In the genomic region with DNA sequence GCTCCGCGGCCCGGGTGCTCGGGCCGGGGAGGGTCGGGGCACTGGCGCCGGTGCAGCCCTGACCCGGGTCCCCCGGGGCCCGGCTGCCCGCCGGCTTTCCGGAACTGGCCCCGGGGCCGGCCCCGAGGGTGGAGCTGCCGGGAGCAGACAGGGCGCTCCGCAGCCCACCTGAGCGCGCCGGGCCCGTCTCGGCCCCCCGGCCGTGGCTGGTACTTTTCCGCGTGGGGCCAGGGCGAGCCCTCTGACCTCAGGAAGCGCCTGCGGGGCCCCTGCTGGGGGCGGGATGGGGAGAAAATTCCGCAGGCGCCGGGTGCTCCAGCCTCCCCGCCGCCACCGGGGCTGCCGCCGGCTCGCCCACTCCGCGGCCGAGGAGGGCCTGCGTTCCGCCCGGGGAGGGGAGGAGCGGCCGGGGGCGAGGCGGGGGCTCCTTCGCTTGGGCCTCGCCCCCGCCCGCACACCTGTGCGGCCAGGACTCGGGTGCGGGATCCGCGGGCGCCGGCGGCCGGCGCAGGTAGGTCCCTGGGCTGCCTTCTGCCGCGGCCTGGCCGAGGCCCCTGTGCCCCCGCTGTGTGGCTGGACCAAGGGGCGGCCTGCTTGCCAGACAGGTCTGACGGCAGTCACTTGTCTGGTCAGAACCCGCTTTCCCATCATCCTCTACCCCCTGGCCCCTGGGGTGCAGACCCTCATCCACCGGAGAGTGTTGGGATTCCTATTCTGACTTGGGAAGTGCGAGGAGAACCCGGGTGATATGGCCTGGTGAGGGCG, we compare ENCODE assay signal across 8 cellular contexts. TPM values are rescaled to one million over a fixed set of nuclear protein-coding genes. Genes with fewer than 3 reads are reported as not detected.
A peak's percentile ranks its signal among the peaks of the same experiment; 100 is the strongest.
DNase-seq lines count a peak whose midpoint lies in the region; FAIRE-seq and TF ChIP-seq lines count a peak whose summit lies in the region.

No MANE protein-coding gene starts in this region.

- H3K36me3 ChIP-seq in OCI-LY7 (ENCODE audit: insufficient read depth, low read length) (no peaks in the 10 kb centered on the region), mesodermal cell (ENCODE audit: control insufficient read depth, insufficient read depth, low read length) (peaks cover 21% of the 10 kb centered on the region)

- H3K4me3 ChIP-seq in OCI-LY7 (ENCODE audit: low read depth, low read length, poor library complexity, severe bottlenecking), result peak overlapping the region; percentile 78
- peak overlapping the region; percentile 80 for H3K4me3 ChIP-seq in coronary artery
- H3K4me3 ChIP-seq in mesodermal cell (ENCODE audit: extremely low read depth, insufficient read depth, low read length, poor library complexity, severe bottlenecking), result peak overlapping the region; percentile 68

- H3K4me2 ChIP-seq in OCI-LY7 (ENCODE audit: low read length), result peak overlapping the region; percentile 90

- H3K9me3 ChIP-seq in OCI-LY7 (ENCODE audit: low read length) (no peaks in the 10 kb centered on the region), mesodermal cell (ENCODE audit: control insufficient read depth, low read length) (no peaks in the 10 kb centered on the region)

- BruUV-seq in OCI-LY7 (replicated peaks; lab: Mats Ljungman, UMichigan), result no TSS peak

- no peaks in the 10 kb centered on the region; the same call in 1 of the 2 replicates for H4K20me1 ChIP-seq in OCI-LY7 (ENCODE audit: insufficient read depth, low read length)

- TF ChIP-seq CTCF in OCI-LY7 (conservative IDR thresholded peaks at IDR 0.05; ENCODE audit: low read length) (no peak), coronary artery (IDR thresholded peaks at IDR 0.05) (no peak)

- no peak overlapping the region for H3K27ac ChIP-seq in OCI-LY7 (ENCODE audit: low read depth, low read length, poor library complexity, severe bottlenecking)
- H3K27ac ChIP-seq in coronary artery, result peak overlapping the region; percentile 91 to 92
- H3K27ac ChIP-seq in mesodermal cell (ENCODE audit: low read depth, low read length, severe bottlenecking), result peak overlapping the region; percentile 86

- WGBS in mesodermal cell (ENCODE audit: insufficient coverage in 2 of 2), 2 experiments, result 0 to 1% methylated on average over 44 to 49 of the region's 77 CpGs

- no peak for FAIRE-seq in urothelium cell line (lab: Jason Lieb, UNC)

- H3K9me2 ChIP-seq in OCI-LY7 (ENCODE audit: insufficient read depth, low read length), result no peaks in the 10 kb centered on the region

- no peaks in the 10 kb centered on the region for H3K79me2 ChIP-seq in OCI-LY7 (ENCODE audit: insufficient read depth, low read depth, low read length)

- intact Hi-C loops in OCI-LY7 (cut with micrococcal nuclease; ENCODE audit: unreplicated experiment), result loop anchor here (1.0 to 5.0 kb wide), 3 partner anchors 54 to 85 kb away; a partner anchor contains a TSS

- CTCF ChIA-PET in OCI-LY7 (lab: Charles Lee; ENCODE audit: unreplicated experiment), result interaction anchor here (0.5 kb wide), 1 partner anchor 40 kb away, joined by 5 read pairs; no protein-coding TSS in a partner anchor

- peak overlapping the region; percentile 68; the same call in 1 of the 2 replicates for H2AFZ ChIP-seq in OCI-LY7 (ENCODE audit: low read length)

- DNase-seq in activated naive CD4-positive, alpha-beta T cell treated with Interleukin-2 at 50 U/mL for 16 hours, result peak; percentile 39
- DNase-seq in activated naive CD4-positive, alpha-beta T cell treated with anti-CD3 and anti-CD28 coated beads, Interleukin-2, amount 50 U/mL, for 16 hours, result no peak
- DNase-seq in OCI-LY7 (ENCODE audit: low spot score) (no peak), coronary artery (ENCODE audit: low spot score) (no peak), urothelium cell line (ENCODE audit: low spot score) (peak; percentile 30), NAMALWA (ENCODE audit: low spot score) (no peak), DMS153 (lab: John Stamatoyannopoulos, UW) (no peak)

- H3K4me1 ChIP-seq in OCI-LY7 (ENCODE audit: insufficient read depth, low read length, poor library complexity, severe bottlenecking) (peaks cover 36% of the 10 kb centered on the region), mesodermal cell (ENCODE audit: control insufficient read depth, insufficient read depth, low read length, poor library complexity, severe bottlenecking) (peaks cover 47% of the 10 kb centered on the region)

- POLR2A ChIA-PET in OCI-LY7 (lab: Charles Lee), result no interaction called here

RNA-seq across cellular contexts. Expression of a gene that starts 3.5 kb away (rescaled TPM):
- 2.1 and 4.9 TPM in 2 replicates for total RNA-seq in OCI-LY7 (2014; rRNA removed; shearing (Covaris generic))
- total RNA-seq in OCI-LY7 (2022), result 7.4 and 10.3 TPM in 2 replicates
- 200 TPM for polyA plus RNA-seq in mesodermal cell (2013, experiment 1 of 2)
- 168 TPM for polyA plus RNA-seq in mesodermal cell (2013, experiment 2 of 2)

RNA-seq across cellular contexts. Expression of a gene that starts 12.4 kb away (rescaled TPM):
- 3.3 and 4.7 TPM in 2 replicates for total RNA-seq in OCI-LY7 (2014; rRNA removed; shearing (Covaris generic))
- total RNA-seq in OCI-LY7 (2022), result 3.0 and 3.2 TPM in 2 replicates
- 30.9 TPM for polyA plus RNA-seq in mesodermal cell (2013, experiment 1 of 2)
- polyA plus RNA-seq in mesodermal cell (2013, experiment 2 of 2), result 24.3 TPM

RNA-seq across cellular contexts. Expression of a gene that starts 31.2 kb away (rescaled TPM):
- total RNA-seq in OCI-LY7 (2014; rRNA removed; shearing (Covaris generic)), result 6.6 and 12.2 TPM in 2 replicates
- 11.6 and 17.4 TPM in 2 replicates for total RNA-seq in OCI-LY7 (2022)
- polyA plus RNA-seq in mesodermal cell (2013, experiment 1 of 2), result 18.8 TPM
- 27.2 TPM for polyA plus RNA-seq in mesodermal cell (2013, experiment 2 of 2)

Comparison
In these comparisons a context has a peak if more than half of its experiments do, and no peak if none do; other contexts are left out.
1. DNase-seq: peak in activated naive CD4-positive, alpha-beta T cell treated with Interleukin-2 at 50 U/mL for 16 hours (single experiment) and urothelium cell line (single experiment); none in activated naive CD4-positive, alpha-beta T cell treated with anti-CD3 and anti-CD28 coated beads, Interleukin-2, amount 50 U/mL, for 16 hours (single experiment), OCI-LY7 (single experiment), coronary artery (single experiment), NAMALWA (single experiment) and DMS153 (single experiment).
2. Peak in every context shown above with its lines, with median percentiles within 50 percentile points of each other: H3K4me3 ChIP-seq.